ENCODE assay signal across 1 cellular context in genomic region chr12:118145798-118146156, GRCh38.
A peak's percentile ranks its signal among the peaks of the same experiment; 100 is the strongest.
TF ChIP-seq lines count a peak whose summit lies in the region.

No MANE protein-coding gene starts in this region.

TF ChIP-seq in H1, 55 proteins besides CTCF, POLR2A, EP300 and RAD21:
- peak; percentile 17; the same call in 1 of the 2 replicates for TF ChIP-seq POLR2AphosphoS5 (IDR thresholded peaks at IDR 0.05; ENCODE audit: low read depth, low read length)
- no peak for TF ChIP-seq CHD2 (IDR thresholded peaks at IDR 0.05; ENCODE audit: low read length)
